ENCODE assay signal across 20 cellular contexts in genomic region chr5:8473827-8474568, GRCh38.
DNase-seq lines count a peak whose midpoint lies in the region; ATAC-seq and TF ChIP-seq lines count a peak whose summit lies in the region.
"Had no signal": no experiment of that assay in that cellular context is flagged by ENCODE, and none has a peak within 500 bp of the region (broad histone marks: within the 10 kb centered on the region; RNA-seq: fewer than 3 reads in every experiment).

No MANE protein-coding gene starts in this region.

- DNase-seq in LNCaP clone FGC (ENCODE audit: low read depth) (no peak), epithelial cell of proximal tubule (ENCODE audit: low read depth) (no peak), mucosa of descending colon (no peak), epidermal melanocyte (ENCODE audit: insufficient read length, low spot score) (no peak), immature natural killer cell (no peak)
- DNase-seq: activated CD4-positive, alpha-beta memory T cell treated with anti-CD3 and anti-CD28 coated beads for 36 hours; activated naive CD4-positive, alpha-beta T cell treated with anti-CD3 and anti-CD28 coated beads, Interleukin-2, amount 10 ng/mL, durations not matched to agents 7 days and 5 days; activated T-cell treated with anti-CD3 and anti-CD28 coated beads, Interleukin-2, amount 50 U/mL, for 1 hour; aorta; GF-D8; lower lobe of right lung; naive B cell; NCI-H1694; NCI-H2227 treated with DMSO at 0.1 percent for 48 hours; T-helper 1 cell had no signal

- H3K4me2 ChIP-seq in BLaER1: peak overlapping the region; percentile 8

- H3K4me3 Mint-ChIP-seq in immature natural killer cell: no peak overlapping the region
- H3K4me3 Mint-ChIP-seq: activated CD4-positive, alpha-beta memory T cell treated with anti-CD3 and anti-CD28 coated beads for 36 hours; activated naive CD4-positive, alpha-beta T cell treated with anti-CD3 and anti-CD28 coated beads, Interleukin-2, amount 10 ng/mL, durations not matched to agents 7 days and 5 days; B cell; naive B cell had no signal

- no peak overlapping the region for H3K4me3 ChIP-seq in BLaER1
- no peak overlapping the region for H3K4me3 ChIP-seq in LNCaP clone FGC (ENCODE audit: low read depth, low read length)
- no peak overlapping the region for H3K4me3 ChIP-seq in epithelial cell of proximal tubule (ENCODE audit: low read depth, low read length)
- H3K4me3 ChIP-seq in mucosa of descending colon: no peak overlapping the region
- H3K4me3 ChIP-seq: lower lobe of right lung had no signal

- peak; percentile 34 for ATAC-seq in mucosa of descending colon
- no peak for ATAC-seq in HG02981 (IDR thresholded peaks at IDR 0.05; ENCODE audit: unreplicated experiment)
- no peak for ATAC-seq in GM21367 (IDR thresholded peaks at IDR 0.05; ENCODE audit: unreplicated experiment)
- ATAC-seq: lower lobe of right lung, Right ventricle myocardium inferior had no signal

- H3K9ac ChIP-seq in BLaER1: no peak overlapping the region

- H3K9me3 ChIP-seq in BLaER1 (peaks cover 71% of the 10 kb centered on the region), mucosa of descending colon (peaks cover 17% of the 10 kb centered on the region)

- intact Hi-C loops in mucosa of descending colon (cut with DNase I, micrococcal nuclease): no loop called here

- no peaks in the 10 kb centered on the region for H3K27me3 ChIP-seq in BLaER1

- H3K27ac ChIP-seq in BLaER1: no peak overlapping the region
- H3K27ac ChIP-seq: lower lobe of right lung had no signal

- no peaks in the 10 kb centered on the region for H3K4me1 Mint-ChIP-seq in immature natural killer cell
- H3K4me1 Mint-ChIP-seq: activated naive CD4-positive, alpha-beta T cell treated with anti-CD3 and anti-CD28 coated beads, Interleukin-2, amount 10 ng/mL, durations not matched to agents 7 days and 5 days; B cell; naive B cell had no signal

- peak; percentile 27; the same call in 1 of the 2 replicates for TF ChIP-seq CTCF in LNCaP clone FGC (IDR thresholded peaks at IDR 0.05; ENCODE audit: control insufficient read depth, extremely low read depth, insufficient read depth)
- peak; percentile 24 for TF ChIP-seq CTCF in epithelial cell of proximal tubule (conservative IDR thresholded peaks at IDR 0.05; ENCODE audit: low read depth, low read length)
- TF ChIP-seq CTCF in mucosa of descending colon (IDR thresholded peaks at IDR 0.05): no peak

- H3K27me3 Mint-ChIP-seq in immature natural killer cell (ENCODE audit: low read depth in 3 of 3): no peaks in the 10 kb centered on the region
- H3K27me3 Mint-ChIP-seq: activated CD4-positive, alpha-beta memory T cell treated with anti-CD3 and anti-CD28 coated beads for 36 hours; activated naive CD4-positive, alpha-beta T cell treated with anti-CD3 and anti-CD28 coated beads, Interleukin-2, amount 10 ng/mL, durations not matched to agents 7 days and 5 days; B cell; naive B cell had no signal

- no peaks in the 10 kb centered on the region for H4K20me1 ChIP-seq in BLaER1

- H3K36me3 ChIP-seq in BLaER1: no peaks in the 10 kb centered on the region
- H3K36me3 ChIP-seq in mucosa of descending colon (ENCODE audit: low read depth): no peaks in the 10 kb centered on the region
- H3K36me3 ChIP-seq: lower lobe of right lung had no signal

- H3K4me1 ChIP-seq in BLaER1 (peaks cover 12% of the 10 kb centered on the region), mucosa of descending colon (ENCODE audit: low read depth) (no peaks in the 10 kb centered on the region)
- H3K4me1 ChIP-seq: lower lobe of right lung had no signal

- H3K9me3 Mint-ChIP-seq in immature natural killer cell: peaks cover 7 to 19% (median 10%) of the 10 kb centered on the region in 6 donors

- no peak overlapping the region for H3K27ac Mint-ChIP-seq in immature natural killer cell
- H3K27ac Mint-ChIP-seq: activated CD4-positive, alpha-beta memory T cell treated with anti-CD3 and anti-CD28 coated beads for 36 hours; activated naive CD4-positive, alpha-beta T cell treated with anti-CD3 and anti-CD28 coated beads, Interleukin-2, amount 10 ng/mL, durations not matched to agents 7 days and 5 days; B cell; naive B cell had no signal

- no peaks in the 10 kb centered on the region for H3K36me3 Mint-ChIP-seq in immature natural killer cell
- H3K36me3 Mint-ChIP-seq: activated CD4-positive, alpha-beta memory T cell treated with anti-CD3 and anti-CD28 coated beads for 36 hours; activated naive CD4-positive, alpha-beta T cell treated with anti-CD3 and anti-CD28 coated beads, Interleukin-2, amount 10 ng/mL, durations not matched to agents 7 days and 5 days had no signal
